In the genomic region with DNA sequence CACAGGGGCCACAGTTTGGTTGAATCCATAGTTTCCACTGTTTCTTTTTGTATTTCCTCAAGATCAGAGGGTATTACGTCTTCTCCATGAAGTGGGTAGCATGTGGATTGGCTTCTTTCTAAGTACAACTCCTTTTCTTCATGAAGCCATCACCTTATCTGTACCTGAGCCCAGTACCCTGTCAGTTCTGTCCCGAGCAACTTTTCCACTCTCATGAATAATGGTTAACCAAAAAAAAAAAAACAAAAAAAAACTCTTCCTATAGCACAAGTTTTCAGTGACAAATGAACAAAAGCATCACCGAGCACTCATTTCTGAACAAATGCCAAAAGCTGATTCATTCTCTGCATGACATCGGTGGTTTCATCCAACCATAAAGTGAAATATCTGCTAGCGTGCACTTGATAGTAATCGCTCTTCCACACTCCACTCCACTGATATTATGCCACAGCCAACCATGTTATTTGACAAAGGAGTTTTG, we compare ENCODE assay signal across 10 cellular contexts.
A peak's percentile ranks its signal among the peaks of the same experiment; 100 is the strongest.
DNase-seq lines count a peak whose midpoint lies in the region; ATAC-seq lines count a peak whose summit lies in the region.
"Had no signal": no experiment of that assay in that cellular context is flagged by ENCODE, and none has a peak within 500 bp of the region (broad histone marks: within the 10 kb centered on the region; RNA-seq: fewer than 3 reads in every experiment).

No MANE protein-coding gene starts in this region.

- ATAC-seq in HG03565 (IDR thresholded peaks at IDR 0.05; ENCODE audit: unreplicated experiment) (no peak), GM19035 (IDR thresholded peaks at IDR 0.05; ENCODE audit: unreplicated experiment) (no peak)

- DNase-seq in DMS79 treated with DMSO at 0.1 percent for 48 hours (lab: John Stamatoyannopoulos, UW) (peak; percentile 96), NCI-H128 (lab: John Stamatoyannopoulos, UW; ENCODE audit: unreplicated experiment) (peak; percentile 39), astrocyte of the hippocampus (ENCODE audit: low read depth, low spot score) (peak; percentile 74), kidney glomerular epithelial cell (lab: John Stamatoyannopoulos, UW) (peak; percentile 83), NOMO-1 (lab: John Stamatoyannopoulos, UW; ENCODE audit: unreplicated experiment in 2 of 2) (no peak)
- no peak for DNase-seq in stimulated activated CD4-positive, alpha-beta T cell treated with anti-CD3 and anti-CD28 coated beads, Interleukin-2, amount 100 ng/mL, for 24 hours
- DNase-seq: activated B cell treated with CpG ODN at 0.5 μM for 24 hours, NCI-H1092 treated with DMSO at 0.1 percent for 48 hours had no signal

Comparison
In these comparisons a context has a peak if more than half of its experiments do, and no peak if none do; other contexts are left out.
1. DNase-seq: peak in DMS79 treated with DMSO at 0.1 percent for 48 hours (single experiment), NCI-H128 (single experiment), astrocyte of the hippocampus (single experiment) and kidney glomerular epithelial cell (single experiment); none in stimulated activated CD4-positive, alpha-beta T cell treated with anti-CD3 and anti-CD28 coated beads, Interleukin-2, amount 100 ng/mL, for 24 hours (0 of 2) and NOMO-1 (0 of 2).